Comparison of ENCODE assay signal across 13 cellular contexts in genomic region chr20:36401336-36401735, GRCh38.
A peak's percentile ranks its signal among the peaks of the same experiment; 100 is the strongest.
DNase-seq lines count a peak whose midpoint lies in the region; ATAC-seq and TF ChIP-seq lines count a peak whose summit lies in the region.
"Had no signal": no experiment of that assay in that cellular context is flagged by ENCODE, and none has a peak within 500 bp of the region (broad histone marks: within the 10 kb centered on the region; RNA-seq: fewer than 3 reads in every experiment).

No MANE protein-coding gene starts in this region.

- no peak overlapping the region for H4K91ac ChIP-seq in neuronal stem cell (ENCODE audit: low read depth, low read length, poor library complexity)

- no peak overlapping the region for H2BK120ac ChIP-seq in neuronal stem cell (ENCODE audit: low read depth, low read length)

- peaks cover 16% of the 10 kb centered on the region for H3K27me3 Mint-ChIP-seq in activated CD4-positive, alpha-beta T cell treated with anti-CD3 and anti-CD28 coated beads, Interleukin-2, amount 10 ng/mL, durations not matched to agents 7 days and 5 days

- H2BK12ac ChIP-seq in neuronal stem cell (ENCODE audit: low read length) = no peak overlapping the region

- peaks cover 0 to under 1% of the 10 kb centered on the region in 2 donors for H3K36me3 ChIP-seq in neuronal stem cell (replicated peaks in 1 of 2; ENCODE audit: control insufficient read depth in 2 of 2, insufficient read depth in 2 of 2, low read length in 2 of 2)
- H3K36me3 ChIP-seq in aorta (ENCODE audit: control insufficient read depth in 1 of 2, insufficient read depth in 2 of 2, low read length in 1 of 2) = no peaks in the 10 kb centered on the region
- no peaks in the 10 kb centered on the region for H3K36me3 ChIP-seq in hepatocyte (replicated peaks; ENCODE audit: insufficient read depth, low read depth)
- H3K36me3 ChIP-seq: BLaER1 treated with 17β-estradiol and CSF1 and Interleukin-3, amounts not matched to agents 10 nM and 100 nM had no signal

- no peak overlapping the region for H2AFZ ChIP-seq in neuronal stem cell (ENCODE audit: low read length)
- H2AFZ ChIP-seq in hepatocyte = no peak overlapping the region

- H3K27ac Mint-ChIP-seq in activated CD4-positive, alpha-beta T cell treated with anti-CD3 and anti-CD28 coated beads, Interleukin-2, amount 10 ng/mL, durations not matched to agents 7 days and 5 days = peak overlapping the region; percentile 7
- H3K27ac Mint-ChIP-seq: B cell; CD8-positive, alpha-beta T cell had no signal

- H3K4me1 Mint-ChIP-seq in activated CD4-positive, alpha-beta T cell treated with anti-CD3 and anti-CD28 coated beads, Interleukin-2, amount 10 ng/mL, durations not matched to agents 7 days and 5 days = no peaks in the 10 kb centered on the region
- H3K4me1 Mint-ChIP-seq: B cell had no signal

- H3K27ac ChIP-seq in neuronal stem cell (replicated peaks; ENCODE audit: low read length) = no peak overlapping the region
- H3K27ac ChIP-seq in aorta (ENCODE audit: low read depth in 1 of 2, low read length in 2 of 2) = no peak overlapping the region
- H3K27ac ChIP-seq in hepatocyte = no peak overlapping the region
- H3K27ac ChIP-seq: BLaER1 treated with 17β-estradiol and CSF1 and Interleukin-3, amounts not matched to agents 10 nM and 100 nM had no signal

- no peak overlapping the region for H3K9ac ChIP-seq in neuronal stem cell (ENCODE audit: low read depth, low read length, poor library complexity)
- H3K9ac ChIP-seq: BLaER1 treated with 17β-estradiol and CSF1 and Interleukin-3, amounts not matched to agents 10 nM and 100 nM had no signal

- DNase-seq in activated CD4-positive, alpha-beta T cell treated with anti-CD3 and anti-CD28 coated beads, Interleukin-2, amount 10 ng/mL, durations not matched to agents 7 days and 5 days = no peak
- DNase-seq in activated CD4-positive, alpha-beta T cell treated with anti-CD3 and anti-CD28 coated beads, Interleukin-2, amount 50 U/mL, for 4 hours = no peak
- DNase-seq in globus pallidus (ENCODE audit: low spot score) (peak; percentile 4), neuronal stem cell (ENCODE audit: low spot score) (no peak), aorta (no peak), hepatocyte (ENCODE audit: low spot score) (no peak)
- DNase-seq: Calu3; CD8-positive, alpha-beta T cell; GF-D8; GOT3 had no signal

- CTCF ChIA-PET in activated CD4-positive, alpha-beta T cell treated with anti-CD3 and anti-CD28 coated beads, Interleukin-2, amount 10 ng/mL, durations not matched to agents 7 days and 5 days (lab: Charles Lee) = no interaction called here

- no peaks in the 10 kb centered on the region for H3K79me2 ChIP-seq in hepatocyte

- H3K9me2 ChIP-seq in hepatocyte (replicated peaks; ENCODE audit: insufficient read depth) = no peaks in the 10 kb centered on the region

- H2AK5ac ChIP-seq in neuronal stem cell (ENCODE audit: low read depth, low read length) = no peak overlapping the region

- H3K4me1 ChIP-seq in neuronal stem cell (ENCODE audit: control insufficient read depth in 2 of 2, insufficient read depth in 1 of 2, low read depth in 1 of 2, low read length in 2 of 2) = no peaks in the 10 kb centered on the region
- H3K4me1 ChIP-seq in aorta (ENCODE audit: control insufficient read depth in 1 of 2, insufficient read depth in 2 of 2, low read length in 2 of 2) = no peaks in the 10 kb centered on the region
- no peaks in the 10 kb centered on the region for H3K4me1 ChIP-seq in hepatocyte (ENCODE audit: insufficient read depth)

- H3K9me3 Mint-ChIP-seq in activated CD4-positive, alpha-beta T cell treated with anti-CD3 and anti-CD28 coated beads, Interleukin-2, amount 10 ng/mL, durations not matched to agents 7 days and 5 days = peaks cover 2% of the 10 kb centered on the region
- H3K9me3 Mint-ChIP-seq: CD8-positive, alpha-beta T cell had no signal

- no peaks in the 10 kb centered on the region for H3K36me3 Mint-ChIP-seq in activated CD4-positive, alpha-beta T cell treated with anti-CD3 and anti-CD28 coated beads, Interleukin-2, amount 10 ng/mL, durations not matched to agents 7 days and 5 days (ENCODE audit: low read depth)
- H3K36me3 Mint-ChIP-seq: CD8-positive, alpha-beta T cell had no signal

- TF ChIP-seq CTCF in hepatocyte (IDR thresholded peaks at IDR 0.05; ENCODE audit: poor library complexity) = no peak

- no peak for ATAC-seq in aorta (ENCODE audit: low FRiP score)
- ATAC-seq: CD8-positive, alpha-beta T cell; HCT116 had no signal

- no peak overlapping the region for H2BK5ac ChIP-seq in neuronal stem cell (ENCODE audit: low read length)

- no peak overlapping the region for H3K23ac ChIP-seq in neuronal stem cell (ENCODE audit: low read depth, low read length, poor library complexity)

- no peak overlapping the region for H4K8ac ChIP-seq in neuronal stem cell (ENCODE audit: low read depth, low read length)

- H3K4ac ChIP-seq in neuronal stem cell (ENCODE audit: low read length) = no peak overlapping the region

- H3K9me3 ChIP-seq in neuronal stem cell (replicated peaks in 1 of 2; ENCODE audit: control insufficient read depth in 2 of 2, insufficient read depth in 1 of 2, low read depth in 1 of 2, low read length in 2 of 2) = peaks cover 0 to 3% of the 10 kb centered on the region in 2 donors
- H3K9me3 ChIP-seq in aorta (ENCODE audit: control insufficient read depth, low read length) = peaks cover 2% of the 10 kb centered on the region
- no peaks in the 10 kb centered on the region for H3K9me3 ChIP-seq in hepatocyte (ENCODE audit: low read depth)
- H3K9me3 ChIP-seq: BLaER1 treated with 17β-estradiol and CSF1 and Interleukin-3, amounts not matched to agents 10 nM and 100 nM had no signal

- peak overlapping the region; percentile 68 for H3K18ac ChIP-seq in neuronal stem cell (ENCODE audit: low read length)

- intact Hi-C loops in aorta (cut with DNase I) = no loop called here

- H3K4me3 Mint-ChIP-seq in activated CD4-positive, alpha-beta T cell treated with anti-CD3 and anti-CD28 coated beads, Interleukin-2, amount 10 ng/mL, durations not matched to agents 7 days and 5 days = no peak overlapping the region
- H3K4me3 Mint-ChIP-seq: B cell; CD8-positive, alpha-beta T cell had no signal

- WGBS in neuronal stem cell (ENCODE audit: extremely low coverage in 2 of 2, insufficient read length in 2 of 2, insufficient replicate concordance in 1 of 2), 2 donors = no CpG with 5 or more reads among the region's 8 CpGs
- 33 to 37% methylated on average over 8 of the region's 8 CpGs for WGBS in aorta, 2 donors
- 66% methylated on average over 8 of the region's 8 CpGs for WGBS in hepatocyte (ENCODE audit: low lambda C conversion rate, missing lambda C conversion rate)

- no peak overlapping the region for H2BK15ac ChIP-seq in neuronal stem cell (ENCODE audit: low read length)

- no peaks in the 10 kb centered on the region for H4K20me1 ChIP-seq in hepatocyte (ENCODE audit: insufficient read depth, poor library complexity, severe bottlenecking)
- H4K20me1 ChIP-seq: BLaER1 treated with 17β-estradiol and CSF1 and Interleukin-3, amounts not matched to agents 10 nM and 100 nM had no signal

- no peak overlapping the region for H3K4me3 ChIP-seq in neuronal stem cell (ENCODE audit: low read length in 2 of 2)
- no peak overlapping the region for H3K4me3 ChIP-seq in aorta (ENCODE audit: low read length in 2 of 2)
- no peak overlapping the region for H3K4me3 ChIP-seq in hepatocyte
- H3K4me3 ChIP-seq: BLaER1 treated with 17β-estradiol and CSF1 and Interleukin-3, amounts not matched to agents 10 nM and 100 nM had no signal

- no peaks in the 10 kb centered on the region for H3K79me1 ChIP-seq in neuronal stem cell (ENCODE audit: low read depth, low read length)

- H3K4me2 ChIP-seq in neuronal stem cell (ENCODE audit: insufficient read depth, low read length, poor library complexity, severe bottlenecking) = no peak overlapping the region
- no peak overlapping the region for H3K4me2 ChIP-seq in hepatocyte
- H3K4me2 ChIP-seq: BLaER1 treated with 17β-estradiol and CSF1 and Interleukin-3, amounts not matched to agents 10 nM and 100 nM had no signal

- POLR2A ChIA-PET in activated CD4-positive, alpha-beta T cell treated with anti-CD3 and anti-CD28 coated beads, Interleukin-2, amount 10 ng/mL, durations not matched to agents 7 days and 5 days (lab: Charles Lee) = no interaction called here

- H3K27me3 ChIP-seq in neuronal stem cell (ENCODE audit: control insufficient read depth in 3 of 3, insufficient read depth in 3 of 3, low read depth in 1 of 3, low read length in 3 of 3) = peaks cover 0 to 6% (median 1%) of the 10 kb centered on the region in 3 experiments
- no peaks in the 10 kb centered on the region for H3K27me3 ChIP-seq in aorta (ENCODE audit: control insufficient read depth in 1 of 2, insufficient read depth in 2 of 2, low read length in 1 of 2)
- H3K27me3 ChIP-seq in hepatocyte = peaks cover 20% of the 10 kb centered on the region
- H3K27me3 ChIP-seq: BLaER1 treated with 17β-estradiol and CSF1 and Interleukin-3, amounts not matched to agents 10 nM and 100 nM had no signal

- no peak overlapping the region for H3K14ac ChIP-seq in neuronal stem cell (ENCODE audit: low read length)
